8 cellular contexts compared by ENCODE assay signal in the genomic region with DNA sequence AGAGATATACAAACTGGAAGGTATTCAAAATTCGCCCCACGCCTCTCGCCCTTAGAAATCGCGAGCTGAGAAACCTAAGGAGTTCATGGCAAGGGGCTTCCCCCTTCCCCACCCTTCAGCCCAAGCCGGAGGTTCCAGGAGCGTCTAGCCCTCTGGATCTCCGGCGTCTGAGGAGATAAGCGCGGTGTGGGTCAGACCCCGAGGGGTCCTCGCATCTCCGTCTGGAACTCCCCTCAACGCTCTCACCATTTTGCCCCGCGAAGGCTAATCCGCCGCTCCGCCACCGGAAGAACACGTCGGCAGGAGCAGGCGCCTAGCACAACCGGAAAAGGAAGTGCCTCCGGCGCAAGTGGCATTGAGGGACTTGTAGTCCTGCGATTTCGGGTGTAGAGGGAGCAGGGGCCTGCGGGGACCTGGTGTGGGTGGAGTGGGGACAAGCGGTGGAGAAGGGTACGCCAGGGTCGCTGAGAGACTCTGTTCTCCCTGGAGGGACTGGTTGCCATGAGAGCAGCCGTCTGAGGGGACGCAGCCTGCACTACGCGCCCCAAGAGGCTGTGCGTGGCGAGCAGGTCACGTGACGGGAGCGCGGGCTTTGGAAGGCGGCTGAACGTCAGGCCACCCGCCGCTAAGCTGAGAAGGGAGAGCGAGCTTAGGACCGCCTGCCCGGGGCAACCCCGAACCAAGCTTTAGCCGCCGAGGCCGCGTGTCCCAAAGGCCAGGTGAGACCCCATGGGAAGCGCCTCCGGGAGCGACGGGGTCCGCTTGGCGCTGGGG. TPM values are rescaled to one million over a fixed set of nuclear protein-coding genes. Genes with fewer than 3 reads are reported as not detected.
A peak's percentile ranks its signal among the peaks of the same experiment; 100 is the strongest.
DNase-seq lines count a peak whose midpoint lies in the region; ATAC-seq lines count a peak whose summit lies in the region.

Gene FEN1, plus strand, starts transcription at position 602 of the 774 bp plus-strand sequence. CDS start 2,451 bp downstream, outside the sequence.
Gene TMEM258, minus strand, starts transcription at position 290 of the 774 bp plus-strand sequence. Its CDS starts 41 bp downstream, at position 249.

- peaks cover 26% of the 10 kb centered on the region for H3K4me1 ChIP-seq in Karpas-422 (ENCODE audit: low read length)

- no peaks in the 10 kb centered on the region for H3K9me3 Mint-ChIP-seq in activated T-helper 1 cell treated with anti-CD3 and anti-CD28 coated beads, Interleukin-12 subunit alpha, Interleukin-12 subunit beta, Interleukin-2, Interleukin-4 antibody, amounts not matched to agents 30 ng/mL and 10 ng/mL and 1 ng/mL, durations not matched to agents 14 hours and 24 hours and 36 hours
- H3K9me3 Mint-ChIP-seq in naive thymus-derived CD8-positive, alpha-beta T cell = no peaks in the 10 kb centered on the region
- no peaks in the 10 kb centered on the region for H3K9me3 Mint-ChIP-seq in stimulated activated naive B cell treated with anti-CD40 and anti-IgM and Interleukin-4, amounts not matched to agents 10 μg/mL and 1 μg/mL and 100 μg/mL, for 72 hours

- no peaks in the 10 kb centered on the region for H3K9me2 ChIP-seq in Karpas-422 (replicated peaks; ENCODE audit: insufficient read depth, low read length)

- ATAC-seq in GM21825 (IDR thresholded peaks at IDR 0.05; ENCODE audit: unreplicated experiment) = peak; percentile 77
- ATAC-seq in naive thymus-derived CD8-positive, alpha-beta T cell = peak; percentile 90 to 93
- peak; percentile 93 for ATAC-seq in stimulated activated naive B cell treated with anti-CD40 and anti-IgM and Interleukin-4, amounts not matched to agents 10 μg/mL and 1 μg/mL and 100 μg/mL, for 72 hours (replicated peaks)

- H3K27ac ChIP-seq in Karpas-422 (ENCODE audit: low read length) = peak within 1 kb of the TSS; percentile 80

- H3K27me3 Mint-ChIP-seq in activated T-helper 1 cell treated with anti-CD3 and anti-CD28 coated beads, Interleukin-12 subunit alpha, Interleukin-12 subunit beta, Interleukin-2, Interleukin-4 antibody, amounts not matched to agents 30 ng/mL and 10 ng/mL and 1 ng/mL, durations not matched to agents 14 hours and 24 hours and 36 hours (ENCODE audit: insufficient read depth) = no peaks in the 10 kb centered on the region
- H3K27me3 Mint-ChIP-seq in naive thymus-derived CD8-positive, alpha-beta T cell = no peaks in the 10 kb centered on the region
- no peaks in the 10 kb centered on the region for H3K27me3 Mint-ChIP-seq in stimulated activated naive B cell treated with anti-CD40 and anti-IgM and Interleukin-4, amounts not matched to agents 10 μg/mL and 1 μg/mL and 100 μg/mL, for 72 hours

- peak within 1 kb of the TSS; percentile 90 for H3K4me3 ChIP-seq in Karpas-422 (ENCODE audit: low read length)

- intact Hi-C loops in activated T-helper 1 cell treated with anti-CD3 and anti-CD28 coated beads, Interleukin-12 subunit alpha, Interleukin-12 subunit beta, Interleukin-2, Interleukin-4 antibody, amounts not matched to agents 30 ng/mL and 10 ng/mL and 1 ng/mL, durations not matched to agents 14 hours and 24 hours and 36 hours (cut with micrococcal nuclease) = loop anchor here (1.0 to 5.0 kb wide), 11 partner anchors 23 to 431 kb away; partner anchors contain the start of genes CYB561A3, FADS3, MYRF and SDHAF2

- peak within 1 kb of the TSS; percentile 96 for H3K4me3 Mint-ChIP-seq in activated T-helper 1 cell treated with anti-CD3 and anti-CD28 coated beads, Interleukin-12 subunit alpha, Interleukin-12 subunit beta, Interleukin-2, Interleukin-4 antibody, amounts not matched to agents 30 ng/mL and 10 ng/mL and 1 ng/mL, durations not matched to agents 14 hours and 24 hours and 36 hours
- H3K4me3 Mint-ChIP-seq in naive thymus-derived CD8-positive, alpha-beta T cell = peak within 1 kb of the TSS; percentile 91 to 99 (median 94)
- H3K4me3 Mint-ChIP-seq in stimulated activated naive B cell treated with anti-CD40 and anti-IgM and Interleukin-4, amounts not matched to agents 10 μg/mL and 1 μg/mL and 100 μg/mL, for 72 hours = peak within 1 kb of the TSS; percentile 92

- POLR2A ChIA-PET in naive thymus-derived CD8-positive, alpha-beta T cell (lab: Charles Lee) = interaction anchor here (0.6 to 1.9 kb wide), 6 partner anchors 23 to 316 kb away, joined by 3 to 8 read pairs (median 3); partner anchors contain the start of genes FTH1 and SYT7

- H3K36me3 ChIP-seq in Karpas-422 (ENCODE audit: insufficient read depth, low read length) = peaks cover 29% of the 10 kb centered on the region

- no peaks in the 10 kb centered on the region for H3K9me3 ChIP-seq in Karpas-422 (ENCODE audit: low read length)

- H3K27ac Mint-ChIP-seq in activated T-helper 1 cell treated with anti-CD3 and anti-CD28 coated beads, Interleukin-12 subunit alpha, Interleukin-12 subunit beta, Interleukin-2, Interleukin-4 antibody, amounts not matched to agents 30 ng/mL and 10 ng/mL and 1 ng/mL, durations not matched to agents 14 hours and 24 hours and 36 hours = peak within 1 kb of the TSS; percentile 99
- H3K27ac Mint-ChIP-seq in naive thymus-derived CD8-positive, alpha-beta T cell = peak within 1 kb of the TSS; percentile 95 to 100 (median 99)
- peak within 1 kb of the TSS; percentile 99 for H3K27ac Mint-ChIP-seq in stimulated activated naive B cell treated with anti-CD40 and anti-IgM and Interleukin-4, amounts not matched to agents 10 μg/mL and 1 μg/mL and 100 μg/mL, for 72 hours

- H3K36me3 Mint-ChIP-seq in activated T-helper 1 cell treated with anti-CD3 and anti-CD28 coated beads, Interleukin-12 subunit alpha, Interleukin-12 subunit beta, Interleukin-2, Interleukin-4 antibody, amounts not matched to agents 30 ng/mL and 10 ng/mL and 1 ng/mL, durations not matched to agents 14 hours and 24 hours and 36 hours (ENCODE audit: low read depth) = peaks cover 48% of the 10 kb centered on the region
- peaks cover 0 to 40% (median 7%) of the 10 kb centered on the region in 3 donors for H3K36me3 Mint-ChIP-seq in naive thymus-derived CD8-positive, alpha-beta T cell
- peaks cover 22 to 46% of the 10 kb centered on the region in 2 donors for H3K36me3 Mint-ChIP-seq in stimulated activated naive B cell treated with anti-CD40 and anti-IgM and Interleukin-4, amounts not matched to agents 10 μg/mL and 1 μg/mL and 100 μg/mL, for 72 hours

- peaks cover 7% of the 10 kb centered on the region; the same call in 1 of the 2 replicates for H4K20me1 ChIP-seq in Karpas-422 (ENCODE audit: insufficient read depth, low read depth, low read length)

- no peaks in the 10 kb centered on the region for H3K27me3 ChIP-seq in Karpas-422 (ENCODE audit: low read length)

- peak within 1 kb of the TSS; percentile 94 for H3K9ac ChIP-seq in Karpas-422 (ENCODE audit: low read length)

- DNase-seq in DMS79 treated with DMSO at 0.1 percent for 48 hours (lab: John Stamatoyannopoulos, UW) = peak; percentile 95
- peak; percentile 96 for DNase-seq in Karpas-422
- peak; percentile 93 for DNase-seq in RPMI7951 (ENCODE audit: low read depth)
- peak; percentile 86 for DNase-seq in activated T-helper 1 cell treated with anti-CD3 and anti-CD28 coated beads, Interleukin-12 subunit alpha, Interleukin-12 subunit beta, Interleukin-2, Interleukin-4 antibody, amounts not matched to agents 30 ng/mL and 10 ng/mL and 1 ng/mL, durations not matched to agents 14 hours and 24 hours and 36 hours (ENCODE audit: low spot score)
- peak; percentile 92 for DNase-seq in fibroblast of gingiva (ENCODE audit: low read depth)
- peak; percentile 78 to 93 (median 84) for DNase-seq in naive thymus-derived CD8-positive, alpha-beta T cell
- peak; percentile 87 for DNase-seq in stimulated activated naive B cell treated with anti-CD40 and anti-IgM and Interleukin-4, amounts not matched to agents 10 μg/mL and 1 μg/mL and 100 μg/mL, for 72 hours

- H3K79me2 ChIP-seq in Karpas-422 (ENCODE audit: low read length) = peaks cover 69% of the 10 kb centered on the region

- H2AFZ ChIP-seq in Karpas-422 (ENCODE audit: low read length) = peak within 1 kb of the TSS; percentile 91; the same call in 1 of the 2 replicates

- H3K4me1 Mint-ChIP-seq in activated T-helper 1 cell treated with anti-CD3 and anti-CD28 coated beads, Interleukin-12 subunit alpha, Interleukin-12 subunit beta, Interleukin-2, Interleukin-4 antibody, amounts not matched to agents 30 ng/mL and 10 ng/mL and 1 ng/mL, durations not matched to agents 14 hours and 24 hours and 36 hours (ENCODE audit: low read depth) = peaks cover 58% of the 10 kb centered on the region
- H3K4me1 Mint-ChIP-seq in naive thymus-derived CD8-positive, alpha-beta T cell = peaks cover 18 to 48% (median 36%) of the 10 kb centered on the region in 4 donors
- H3K4me1 Mint-ChIP-seq in stimulated activated naive B cell treated with anti-CD40 and anti-IgM and Interleukin-4, amounts not matched to agents 10 μg/mL and 1 μg/mL and 100 μg/mL, for 72 hours = peaks cover 25 to 41% of the 10 kb centered on the region in 2 donors

- peak within 1 kb of the TSS; percentile 98 for H3K4me2 ChIP-seq in Karpas-422 (ENCODE audit: low read depth, low read length, poor library complexity, severe bottlenecking)

RNA-seq across cellular contexts. Expression of gene FEN1, which starts in this region (rescaled TPM):
- total RNA-seq in Karpas-422 (2014; rRNA removed; shearing (Covaris generic); ENCODE audit: low replicate concordance) = 18.0 and 32.4 TPM in 2 replicates
- 75.8 and 97.4 TPM in 2 replicates for total RNA-seq in RPMI7951 (2014; rRNA removed; shearing (Covaris generic))
- 147 and 149 TPM in 2 replicates for total RNA-seq in activated T-helper 1 cell treated with anti-CD3 and anti-CD28 coated beads, Interleukin-12 subunit alpha, Interleukin-12 subunit beta, Interleukin-2, Interleukin-4 antibody, amounts not matched to agents 30 ng/mL and 10 ng/mL and 1 ng/mL, durations not matched to agents 14 hours and 24 hours and 36 hours
- 1 to 10 TPM; 8.3 to 8.6 TPM for total RNA-seq in naive thymus-derived CD8-positive, alpha-beta T cell
- polyA plus RNA-seq in naive thymus-derived CD8-positive, alpha-beta T cell = 10 to 100 TPM in 2 of 3 donors, 1 to 10 TPM in 1; 10.0 to 13.1 (median 10.2) TPM

RNA-seq across cellular contexts. Expression of gene TMEM258, which starts in this region (rescaled TPM):
- total RNA-seq in Karpas-422 (2014; rRNA removed; shearing (Covaris generic); ENCODE audit: low replicate concordance) = 81.3 and 303 TPM in 2 replicates
- 158 and 203 TPM in 2 replicates for total RNA-seq in RPMI7951 (2014; rRNA removed; shearing (Covaris generic))
- total RNA-seq in activated T-helper 1 cell treated with anti-CD3 and anti-CD28 coated beads, Interleukin-12 subunit alpha, Interleukin-12 subunit beta, Interleukin-2, Interleukin-4 antibody, amounts not matched to agents 30 ng/mL and 10 ng/mL and 1 ng/mL, durations not matched to agents 14 hours and 24 hours and 36 hours = 164 and 166 TPM in 2 replicates
- total RNA-seq in naive thymus-derived CD8-positive, alpha-beta T cell = 10 to 100 TPM; 84.4 to 87.7 TPM
- 100 to 1,000 TPM; 205 to 256 (median 225) TPM for polyA plus RNA-seq in naive thymus-derived CD8-positive, alpha-beta T cell

Comparison
In these comparisons a context has a peak if more than half of its experiments do, and no peak if none do; other contexts are left out.
1. Peak in every context shown above with its lines: DNase-seq, ATAC-seq, H3K4me3 ChIP-seq and H3K27ac ChIP-seq.